ENCODE assay signal across 8 cellular contexts in the genomic region with DNA sequence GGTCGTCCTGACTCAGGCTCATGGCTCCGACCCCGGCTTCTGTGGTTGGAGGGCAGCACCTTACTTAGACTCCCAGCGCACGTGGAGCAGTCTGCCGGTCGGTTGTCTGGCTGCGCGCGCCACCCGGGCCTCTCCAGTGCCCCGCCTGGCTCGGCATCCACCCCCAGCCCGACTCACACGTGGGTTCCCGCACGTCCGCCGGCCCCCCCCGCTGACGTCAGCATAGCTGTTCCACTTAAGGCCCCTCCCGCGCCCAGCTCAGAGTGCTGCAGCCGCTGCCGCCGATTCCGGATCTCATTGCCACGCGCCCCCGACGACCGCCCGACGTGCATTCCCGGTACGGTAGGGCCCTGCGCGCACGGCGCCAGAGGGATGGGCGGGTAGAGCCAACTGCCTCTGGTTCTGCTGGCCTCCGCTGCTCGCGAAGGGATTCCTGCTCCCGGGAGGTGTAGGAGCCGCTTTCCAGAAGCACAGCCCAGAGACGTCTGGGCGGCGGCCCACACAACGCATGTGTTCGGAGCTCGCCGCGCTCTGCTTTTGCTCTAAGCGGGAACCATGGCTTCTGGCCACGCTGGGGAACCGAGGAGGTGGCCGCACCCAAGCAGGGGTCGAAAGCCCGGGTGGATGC. TPM values are rescaled to one million over a fixed set of nuclear protein-coding genes. Genes with fewer than 3 reads are reported as not detected.
DNase-seq lines count a peak whose midpoint lies in the region; ATAC-seq and TF ChIP-seq lines count a peak whose summit lies in the region.

A gene (plus strand): TSS at position 264 of the 628 bp plus-strand sequence. CDS start 2,280 bp downstream, outside the sequence.

- no peaks in the 10 kb centered on the region for H3K27me3 ChIP-seq in HAP-1 (ENCODE audit: low read depth)
- H3K27me3 ChIP-seq in MM.1S (replicated peaks; ENCODE audit: insufficient read depth, low read length): no peaks in the 10 kb centered on the region
- H3K27me3 ChIP-seq in neural cell (ENCODE audit: insufficient read depth, low read depth, low read length): no peaks in the 10 kb centered on the region

- peaks cover 4% of the 10 kb centered on the region; the same call in 1 of the 2 replicates for H3K4me1 ChIP-seq in ES-I3 (ENCODE audit: insufficient read depth, low read length)
- peaks cover 12% of the 10 kb centered on the region for H3K4me1 ChIP-seq in HAP-1
- H3K4me1 ChIP-seq in MM.1S (ENCODE audit: low read length): peaks cover 18% of the 10 kb centered on the region

- H3K4me1 Mint-ChIP-seq in stimulated activated naive CD8-positive, alpha-beta T cell treated with anti-CD3 and anti-CD28 coated beads, Interleukin-15, amount 100 ng/mL, for 72 hours: peaks cover 73% of the 10 kb centered on the region

- H2AFZ ChIP-seq in MM.1S (ENCODE audit: low read length): peak within 1 kb of the TSS; percentile 61
- peak within 1 kb of the TSS; percentile 75 for H2AFZ ChIP-seq in neural cell (ENCODE audit: low read depth, low read length)

- in situ Hi-C loops in HAP-1 (cut with MboI; ENCODE audit: low sequenced_read_pairs): no loop called here

- no peak for TF ChIP-seq CTCF in MM.1S (IDR thresholded peaks at IDR 0.05; ENCODE audit: low read length)
- no peak for TF ChIP-seq CTCF in neural cell (IDR thresholded peaks at IDR 0.05; ENCODE audit: poor library complexity, severe bottlenecking)

- H3K27ac ChIP-seq in MM.1S (ENCODE audit: low read length) (peak within 1 kb of the TSS; percentile 88), neural cell (ENCODE audit: low read length) (peak within 1 kb of the TSS; percentile 80)

- no peaks in the 10 kb centered on the region for H3K9me2 ChIP-seq in MM.1S (replicated peaks; ENCODE audit: insufficient read depth, low read length)
- H3K9me2 ChIP-seq in neural cell (ENCODE audit: insufficient read depth, low read length): no peaks in the 10 kb centered on the region

- no peaks in the 10 kb centered on the region for H3K9me3 ChIP-seq in ES-I3 (ENCODE audit: control insufficient read depth, insufficient read depth, low read length)
- no peaks in the 10 kb centered on the region for H3K9me3 ChIP-seq in HAP-1
- no peaks in the 10 kb centered on the region for H3K9me3 ChIP-seq in MM.1S (replicated peaks; ENCODE audit: insufficient read depth, low read length)
- no peaks in the 10 kb centered on the region for H3K9me3 ChIP-seq in neural cell (ENCODE audit: low read length)

- H3F3A ChIP-seq in MM.1S (ENCODE audit: insufficient read depth, low read length) (peaks cover 48% of the 10 kb centered on the region), neural cell (ENCODE audit: insufficient read depth, low read length, poor library complexity, severe bottlenecking) (peaks cover 5% of the 10 kb centered on the region)

- peak; percentile 89 to 98 for DNase-seq in HAP-1 (ENCODE audit: low spot score in 2 of 2)
- DNase-seq in MM.1S: peak; percentile 98
- peak; percentile 37 for DNase-seq in SHP77 treated with DMSO at 0.1 percent for 48 hours (lab: John Stamatoyannopoulos, UW)
- peak; percentile 100 for DNase-seq in activated effector memory CD4-positive, alpha-beta T cell treated with anti-CD3 and anti-CD28 coated beads, Interleukin-2, amount 50 U/mL, for 16 hours
- peak; percentile 95 for DNase-seq in fibroblast of the conjunctiva (ENCODE audit: low read depth)
- peak; percentile 97 to 98 for DNase-seq in stimulated activated naive CD8-positive, alpha-beta T cell treated with anti-CD3 and anti-CD28 coated beads, Interleukin-15, amount 100 ng/mL, for 72 hours

- no peaks in the 10 kb centered on the region for H3K9me3 Mint-ChIP-seq in stimulated activated naive CD8-positive, alpha-beta T cell treated with anti-CD3 and anti-CD28 coated beads, Interleukin-15, amount 100 ng/mL, for 72 hours

- peak within 1 kb of the TSS; percentile 97 to 99 for H3K27ac Mint-ChIP-seq in stimulated activated naive CD8-positive, alpha-beta T cell treated with anti-CD3 and anti-CD28 coated beads, Interleukin-15, amount 100 ng/mL, for 72 hours

- peak within 1 kb of the TSS; percentile 68 for H3K9ac ChIP-seq in ES-I3 (ENCODE audit: low read depth, low read length)
- peak within 1 kb of the TSS; percentile 98 for H3K9ac ChIP-seq in MM.1S (ENCODE audit: low read length)
- peak within 1 kb of the TSS; percentile 81 for H3K9ac ChIP-seq in neural cell (ENCODE audit: low read length)

- H4K20me1 ChIP-seq in MM.1S (ENCODE audit: insufficient read depth, low read length) (peaks cover 22% of the 10 kb centered on the region), neural cell (ENCODE audit: insufficient read depth) (no peaks in the 10 kb centered on the region)

- ATAC-seq in stimulated activated naive CD8-positive, alpha-beta T cell treated with anti-CD3 and anti-CD28 coated beads, Interleukin-15, amount 100 ng/mL, for 72 hours: peak; percentile 86

- no peak for TF ChIP-seq EP300 in neural cell (conservative IDR thresholded peaks at IDR 0.05; ENCODE audit: poor library complexity, severe bottlenecking)

- no peak for TF ChIP-seq RAD21 in neural cell (conservative IDR thresholded peaks at IDR 0.05)

- H3K4me2 ChIP-seq in MM.1S (ENCODE audit: low read depth, low read length) (peak within 1 kb of the TSS; percentile 73), neural cell (ENCODE audit: low read length) (peak within 1 kb of the TSS; percentile 85)

- H3K36me3 ChIP-seq in ES-I3 (ENCODE audit: insufficient read depth, low read length) (peaks cover 5% of the 10 kb centered on the region; the same call in 1 of the 2 replicates), HAP-1 (replicated peaks) (peaks cover 29% of the 10 kb centered on the region), MM.1S (replicated peaks; ENCODE audit: insufficient read depth, low read length) (peaks cover 23% of the 10 kb centered on the region), neural cell (ENCODE audit: insufficient read depth, low read length) (no peaks in the 10 kb centered on the region)

- H3K27me3 Mint-ChIP-seq in stimulated activated naive CD8-positive, alpha-beta T cell treated with anti-CD3 and anti-CD28 coated beads, Interleukin-15, amount 100 ng/mL, for 72 hours: no peaks in the 10 kb centered on the region

- H3K79me2 ChIP-seq in MM.1S (ENCODE audit: low read length): peaks cover 57% of the 10 kb centered on the region
- H3K79me2 ChIP-seq in neural cell (replicated peaks; ENCODE audit: insufficient read depth, low read length): no peaks in the 10 kb centered on the region

- peak within 1 kb of the TSS; percentile 90 for H3K4me3 ChIP-seq in HAP-1
- peak within 1 kb of the TSS; percentile 99 for H3K4me3 ChIP-seq in MM.1S (ENCODE audit: low read length)
- H3K4me3 ChIP-seq in neural cell (ENCODE audit: low read length): peak within 1 kb of the TSS; percentile 71

- peak within 1 kb of the TSS; percentile 99 to 100 for H3K4me3 Mint-ChIP-seq in stimulated activated naive CD8-positive, alpha-beta T cell treated with anti-CD3 and anti-CD28 coated beads, Interleukin-15, amount 100 ng/mL, for 72 hours

TF ChIP-seq in neural cell, 6 proteins besides CTCF, POLR2A, EP300 and RAD21:
- TF ChIP-seq, protein P1, sequence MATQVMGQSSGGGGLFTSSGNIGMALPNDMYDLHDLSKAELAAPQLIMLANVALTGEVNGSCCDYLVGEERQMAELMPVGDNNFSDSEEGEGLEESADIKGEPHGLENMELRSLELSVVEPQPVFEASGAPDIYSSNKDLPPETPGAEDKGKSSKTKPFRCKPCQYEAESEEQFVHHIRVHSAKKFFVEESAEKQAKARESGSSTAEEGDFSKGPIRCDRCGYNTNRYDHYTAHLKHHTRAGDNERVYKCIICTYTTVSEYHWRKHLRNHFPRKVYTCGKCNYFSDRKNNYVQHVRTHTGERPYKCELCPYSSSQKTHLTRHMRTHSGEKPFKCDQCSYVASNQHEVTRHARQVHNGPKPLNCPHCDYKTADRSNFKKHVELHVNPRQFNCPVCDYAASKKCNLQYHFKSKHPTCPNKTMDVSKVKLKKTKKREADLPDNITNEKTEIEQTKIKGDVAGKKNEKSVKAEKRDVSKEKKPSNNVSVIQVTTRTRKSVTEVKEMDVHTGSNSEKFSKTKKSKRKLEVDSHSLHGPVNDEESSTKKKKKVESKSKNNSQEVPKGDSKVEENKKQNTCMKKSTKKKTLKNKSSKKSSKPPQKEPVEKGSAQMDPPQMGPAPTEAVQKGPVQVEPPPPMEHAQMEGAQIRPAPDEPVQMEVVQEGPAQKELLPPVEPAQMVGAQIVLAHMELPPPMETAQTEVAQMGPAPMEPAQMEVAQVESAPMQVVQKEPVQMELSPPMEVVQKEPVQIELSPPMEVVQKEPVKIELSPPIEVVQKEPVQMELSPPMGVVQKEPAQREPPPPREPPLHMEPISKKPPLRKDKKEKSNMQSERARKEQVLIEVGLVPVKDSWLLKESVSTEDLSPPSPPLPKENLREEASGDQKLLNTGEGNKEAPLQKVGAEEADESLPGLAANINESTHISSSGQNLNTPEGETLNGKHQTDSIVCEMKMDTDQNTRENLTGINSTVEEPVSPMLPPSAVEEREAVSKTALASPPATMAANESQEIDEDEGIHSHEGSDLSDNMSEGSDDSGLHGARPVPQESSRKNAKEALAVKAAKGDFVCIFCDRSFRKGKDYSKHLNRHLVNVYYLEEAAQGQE (IDR thresholded peaks at IDR 0.05; ENCODE audit: borderline replicate concordance): no peak
- TF ChIP-seq MXI1 (conservative IDR thresholded peaks at IDR 0.05; ENCODE audit: poor library complexity, severe bottlenecking): no peak
- TF ChIP-seq POLR2AphosphoS5 (IDR thresholded peaks at IDR 0.05): no peak
- TF ChIP-seq TAF1 (IDR thresholded peaks at IDR 0.05; ENCODE audit: low read depth): no peak
- no peak for TF ChIP-seq SMC3 (conservative IDR thresholded peaks at IDR 0.05; ENCODE audit: poor library complexity)
- no peak for TF ChIP-seq EZH2 (IDR thresholded peaks at IDR 0.05; ENCODE audit: borderline replicate concordance, insufficient read depth, low read length, poor library complexity, severe bottlenecking)
TF ChIP-seq in neural cell: peak in this region for 0.

RNA-seq across cellular contexts. Expression of the gene that starts here (rescaled TPM):
- polyA plus RNA-seq in neural cell: 39.9 and 45.6 TPM in 2 replicates
- 32.6 and 33.8 TPM in 2 replicates for polyA minus RNA-seq in neural cell

Comparison
In these comparisons a context has a peak if more than half of its experiments do, and no peak if none do; other contexts are left out.
1. Peak in every context shown above with its lines: DNase-seq, ATAC-seq, H3K4me3 ChIP-seq and H3K27ac ChIP-seq.
2. DNase-seq: peak in every context shown above with its lines; median percentile 100 in activated effector memory CD4-positive, alpha-beta T cell treated with anti-CD3 and anti-CD28 coated beads, Interleukin-2, amount 50 U/mL, for 16 hours; 98 in MM.1S; 98 in stimulated activated naive CD8-positive, alpha-beta T cell treated with anti-CD3 and anti-CD28 coated beads, Interleukin-15, amount 100 ng/mL, for 72 hours; 95 in fibroblast of the conjunctiva; 94 in HAP-1; 37 in SHP77 treated with DMSO at 0.1 percent for 48 hours.